1 cellular context compared by ENCODE assay signal in the genomic region with DNA sequence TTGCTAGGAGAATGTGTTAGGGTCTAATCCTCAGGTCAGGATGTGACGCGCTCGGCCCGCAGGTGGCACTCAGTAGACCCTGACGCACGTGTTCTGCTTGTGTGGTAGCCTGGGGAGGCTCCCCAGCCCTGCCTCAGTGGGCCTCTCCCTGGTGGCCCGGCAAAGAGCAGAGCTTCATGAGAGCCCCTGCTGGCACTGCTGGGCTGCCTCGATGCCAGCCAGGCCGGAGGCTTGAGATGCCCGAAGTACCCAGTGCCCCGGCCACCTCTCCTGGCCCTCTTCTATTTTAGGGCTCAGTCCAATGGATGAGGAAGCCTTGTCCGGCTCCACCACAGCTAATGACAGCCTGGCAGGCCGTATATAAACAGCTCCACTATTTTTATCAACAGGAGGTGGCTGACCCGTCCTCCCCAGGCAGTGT.
TF ChIP-seq lines count a peak whose summit lies in the region.

No MANE protein-coding gene starts in this region.

TF ChIP-seq in HCT116, 20 proteins besides CTCF, POLR2A, EP300 and RAD21 (continued from another document):
- TF ChIP-seq TCF7L2 (IDR thresholded peaks at IDR 0.05; ENCODE audit: borderline replicate concordance, extremely low read depth, insufficient read depth, insufficient read length), result no peak
